In the genomic region with DNA sequence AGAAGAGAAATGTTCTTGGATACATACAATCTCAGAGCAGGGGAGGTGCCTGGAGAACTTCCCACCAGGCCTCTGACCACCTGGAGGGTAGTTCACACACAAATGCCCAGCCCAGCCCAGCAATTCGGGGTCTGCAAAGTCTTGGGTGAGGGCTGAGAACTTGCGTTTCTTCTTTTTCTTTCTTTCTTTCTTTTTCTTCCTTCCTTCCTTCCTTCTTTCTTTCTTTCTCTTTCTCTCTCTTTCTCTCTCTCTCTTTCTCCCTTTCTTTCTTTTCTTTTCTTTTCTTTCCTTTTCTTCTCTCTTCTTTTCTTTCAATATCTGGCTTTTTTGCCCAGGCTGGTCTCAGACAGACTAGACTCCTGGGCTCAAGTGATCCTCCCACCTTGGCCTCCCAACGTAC, we compare ENCODE assay signal across 9 cellular contexts. TPM values are rescaled to one million over a fixed set of nuclear protein-coding genes. Genes with fewer than 3 reads are reported as not detected.
"Had no signal": no experiment of that assay in that cellular context is flagged by ENCODE, and none has a peak within 500 bp of the region (broad histone marks: within the 10 kb centered on the region; RNA-seq: fewer than 3 reads in every experiment).

No MANE protein-coding gene starts in this region.

- H3K9me3 Mint-ChIP-seq: GM23338, HFFc6 had no signal

- H2AFZ ChIP-seq: GM23338 had no signal

- H3K4me2 ChIP-seq: GM23338 had no signal

- H3K4me3 ChIP-seq: GM23338 had no signal

- H3K4me3 Mint-ChIP-seq: GM23338, H9, HFFc6 had no signal

- H3K27ac Mint-ChIP-seq: GM23338, H9, HFFc6 had no signal

- ATAC-seq: GM23338 had no signal

- FAIRE-seq: H1, H54, HTR-8/SVneo had no signal

- H3K4me1 Mint-ChIP-seq: GM23338, H9 had no signal

- DNase-seq: H9, HCEC 1CT, HFFc6, IMR-90, KBM-7 had no signal

RNA-seq across cellular contexts. Expression of gene NPC1L1, which starts 22.4 kb away (rescaled TPM):
- total RNA-seq: GM23338, HFFc6, IMR-90 had no signal
